1 cellular context compared by ENCODE assay signal in genomic region chr14:100121643-100122480, GRCh38.
TF ChIP-seq lines count a peak whose summit lies in the region.

No MANE protein-coding gene starts in this region.

TF ChIP-seq in SK-N-SH, 30 proteins besides CTCF, POLR2A, EP300 and RAD21:
- TF ChIP-seq GABPA (IDR thresholded peaks at IDR 0.05; ENCODE audit: low read depth) (no peak), RXRA (IDR thresholded peaks at IDR 0.05; ENCODE audit: borderline replicate concordance, low read depth) (no peak), POLR2AphosphoS5 (IDR thresholded peaks at IDR 0.05; ENCODE audit: low read depth, low read length) (no peak), JUND (IDR thresholded peaks at IDR 0.05) (no peak), MXI1 (IDR thresholded peaks at IDR 0.05; ENCODE audit: low read depth, low read length) (no peak), TCF12 (IDR thresholded peaks at IDR 0.05) (no peak), TEAD4 (IDR thresholded peaks at IDR 0.05; ENCODE audit: borderline replicate concordance, insufficient read depth) (no peak), REST (IDR thresholded peaks at IDR 0.05; ENCODE audit: low read depth, low read length) (no peak), USF2 (IDR thresholded peaks at IDR 0.05; ENCODE audit: borderline replicate concordance, low read depth, low read length) (no peak), YY1 (IDR thresholded peaks at IDR 0.05; ENCODE audit: low read depth) (no peak), GATA2 (CRISPR knock-in tag; IDR thresholded peaks at IDR 0.05) (no peak), NRF1 (IDR thresholded peaks at IDR 0.05; ENCODE audit: low read depth, low read length) (no peak), IRF3 (IDR thresholded peaks at IDR 0.05; ENCODE audit: low read depth, low read length) (no peak), NFIC (IDR thresholded peaks at IDR 0.05; ENCODE audit: borderline replicate concordance) (no peak), PBX3 (IDR thresholded peaks at IDR 0.05) (no peak)
